18 cellular contexts compared by ENCODE assay signal in genomic region chr2:83823238-83823637, GRCh38.
"Had no signal": no experiment of that assay in that cellular context is flagged by ENCODE, and none has a peak within 500 bp of the region (broad histone marks: within the 10 kb centered on the region; RNA-seq: fewer than 3 reads in every experiment).

No MANE protein-coding gene starts in this region.

- H3K36me3 ChIP-seq: prostate gland, right lobe of liver had no signal

- DNase-seq: cortex of kidney; dorsolateral prefrontal cortex; effector CD8-positive, alpha-beta T cell; immature natural killer cell; left ventricle myocardium superior; mesenchymal stem cell; midbrain; naive B cell; right lobe of liver; stimulated activated CD4-positive, alpha-beta T cell treated with anti-CD3 and anti-CD28 coated beads, Interleukin-15, amount 100 ng/mL, for 24 hours; stimulated activated CD4-positive, alpha-beta T cell treated with anti-CD3 and anti-CD28 coated beads, Interleukin-1b, Interleukin-23, amount 100 ng/mL, for 48 hours; stimulated activated CD4-positive, alpha-beta T cell treated with anti-CD3 and anti-CD28 coated beads, Interleukin-4, amount 100 ng/mL, for 24 hours; trophoblast cell had no signal

- H3K4me1 ChIP-seq: parathyroid adenoma, prostate gland, right lobe of liver had no signal

- H3K79me2 ChIP-seq: parathyroid adenoma had no signal

- H2AFZ ChIP-seq: parathyroid adenoma had no signal

- FAIRE-seq: frontal cortex, keratinocyte had no signal

- H3K4me3 ChIP-seq: dorsolateral prefrontal cortex, lung, prostate gland, right lobe of liver had no signal

- H3K27ac ChIP-seq: dorsolateral prefrontal cortex, parathyroid adenoma, prostate gland, right lobe of liver had no signal

- H3K9me3 ChIP-seq: prostate gland, right lobe of liver had no signal

- H3K27me3 ChIP-seq: right lobe of liver had no signal

- H3K9ac ChIP-seq: parathyroid adenoma had no signal
